ENCODE assay signal across 9 cellular contexts in the genomic region with DNA sequence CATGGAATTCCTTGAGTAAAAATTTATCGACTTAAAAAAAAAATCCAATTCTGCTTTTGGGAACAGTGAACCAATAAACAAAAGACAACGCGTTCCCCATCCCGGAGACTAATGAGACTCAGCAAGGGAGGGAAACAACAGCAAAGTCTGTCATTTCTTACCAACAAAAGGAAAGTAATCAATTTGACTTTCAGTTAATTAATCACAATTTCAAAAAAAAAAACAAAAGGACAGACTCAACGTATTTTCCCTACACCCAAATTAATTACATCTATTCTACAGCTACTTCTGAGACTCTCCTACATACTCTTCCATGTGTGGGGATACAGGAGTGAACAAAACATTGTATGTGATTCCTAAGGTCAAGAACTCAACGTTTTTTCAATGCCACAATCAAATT. TPM values are rescaled to one million over a fixed set of nuclear protein-coding genes. Genes with fewer than 3 reads are reported as not detected.
DNase-seq lines count a peak whose midpoint lies in the region; ATAC-seq, FAIRE-seq and TF ChIP-seq lines count a peak whose summit lies in the region.
"Had no signal": no experiment of that assay in that cellular context is flagged by ENCODE, and none has a peak within 500 bp of the region (broad histone marks: within the 10 kb centered on the region; RNA-seq: fewer than 3 reads in every experiment).

No MANE protein-coding gene starts in this region.

- WGBS in adrenal gland, 4 donors: 25 to 31% (median 27%) methylated on average over 6 of the region's 6 CpGs
- 37 to 38% methylated on average over 6 of the region's 6 CpGs for WGBS in lower leg skin, 2 donors

- no peak overlapping the region for H3K27ac Mint-ChIP-seq in activated naive CD4-positive, alpha-beta T cell treated with anti-CD3 and anti-CD28 coated beads, Interleukin-2, amount 50 U/mL, for 24 hours

- peak overlapping the region in 3 of 4 donors; percentile 76 to 93 (median 84) for H3K4me3 ChIP-seq in adrenal gland
- H3K4me3 ChIP-seq in left lung: peak overlapping the region; percentile 70 to 84
- H3K4me3 ChIP-seq in tibial artery: peak overlapping the region; percentile 71 to 73
- no peak overlapping the region for H3K4me3 ChIP-seq in lower leg skin (ENCODE audit: low read depth, poor library complexity, severe bottlenecking)

- TF ChIP-seq CTCF in adrenal gland (IDR thresholded peaks at IDR 0.05) (no peak), left lung (IDR thresholded peaks at IDR 0.05) (no peak), tibial artery (IDR thresholded peaks at IDR 0.05) (no peak), lower leg skin (IDR thresholded peaks at IDR 0.05) (no peak)

- H3K4me3 Mint-ChIP-seq in activated naive CD4-positive, alpha-beta T cell treated with anti-CD3 and anti-CD28 coated beads, Interleukin-2, amount 50 U/mL, for 24 hours: peak overlapping the region; percentile 94

- TF ChIP-seq POLR2A in adrenal gland (IDR thresholded peaks at IDR 0.05) (no peak), H54 (IDR thresholded peaks at IDR 0.05; ENCODE audit: low read depth, low read length) (no peak), lower leg skin (IDR thresholded peaks at IDR 0.05) (no peak)

- H3K27ac ChIP-seq in adrenal gland: peak overlapping the region; percentile 79 to 98 (median 97)
- peak overlapping the region; percentile 14 to 17 for H3K27ac ChIP-seq in left lung
- peak overlapping the region; percentile 85 to 94 for H3K27ac ChIP-seq in tibial artery

- peaks cover 41 to 62% of the 10 kb centered on the region in 2 donors for H3K4me1 ChIP-seq in adrenal gland (replicated peaks in 1 of 2)
- peaks cover 15 to 65% of the 10 kb centered on the region in 2 donors for H3K4me1 ChIP-seq in left lung
- peaks cover 0 to 51% (median 20%) of the 10 kb centered on the region in 4 donors for H3K4me1 ChIP-seq in tibial artery

- H3K36me3 ChIP-seq in adrenal gland (replicated peaks in 1 of 2) (no peaks in the 10 kb centered on the region), left lung (no peaks in the 10 kb centered on the region), tibial artery (no peaks in the 10 kb centered on the region)

- H3K9me3 ChIP-seq in adrenal gland (replicated peaks in 1 of 3): no peaks in the 10 kb centered on the region
- no peaks in the 10 kb centered on the region for H3K9me3 ChIP-seq in left lung
- no peaks in the 10 kb centered on the region for H3K9me3 ChIP-seq in tibial artery

- peaks cover 49% of the 10 kb centered on the region for H3K4me1 Mint-ChIP-seq in activated naive CD4-positive, alpha-beta T cell treated with anti-CD3 and anti-CD28 coated beads, Interleukin-2, amount 50 U/mL, for 24 hours

- FAIRE-seq in H54 (lab: Jason Lieb, UNC): no peak
- FAIRE-seq: RCC 7860 had no signal

- peaks cover 2% of the 10 kb centered on the region for H3K36me3 Mint-ChIP-seq in activated naive CD4-positive, alpha-beta T cell treated with anti-CD3 and anti-CD28 coated beads, Interleukin-2, amount 50 U/mL, for 24 hours

- DNase-seq in activated naive CD4-positive, alpha-beta T cell (lab: John Stamatoyannopoulos, UW): no peak
- no peak for DNase-seq in adrenal gland
- DNase-seq in left lung: no peak
- no peak for DNase-seq in tibial artery
- no peak for DNase-seq in H54 (ENCODE audit: insufficient read length, low spot score)
- no peak for DNase-seq in lower leg skin (ENCODE audit: low spot score in 2 of 2)

- intact Hi-C loops in adrenal gland (cut with DNase I): loop anchor here in 1 of 2 donors (10.0 kb wide), 1 partner anchor 60 kb away; no protein-coding TSS in a partner anchor
- intact Hi-C loops in left lung (cut with DNase I): no loop called here
- intact Hi-C loops in tibial artery (cut with DNase I; ENCODE audit: low total_unique reads): no loop called here
- intact Hi-C loops in lower leg skin (cut with DNase I; ENCODE audit: low total_unique reads): no loop called here

- ATAC-seq in left lung (no peak), GM21367 (IDR thresholded peaks at IDR 0.05; ENCODE audit: unreplicated experiment) (no peak)

- H3K9me3 Mint-ChIP-seq in activated naive CD4-positive, alpha-beta T cell treated with anti-CD3 and anti-CD28 coated beads, Interleukin-2, amount 50 U/mL, for 24 hours: no peaks in the 10 kb centered on the region

- H3K27me3 ChIP-seq in adrenal gland: no peaks in the 10 kb centered on the region
- H3K27me3 ChIP-seq in left lung: no peaks in the 10 kb centered on the region
- H3K27me3 ChIP-seq in tibial artery: no peaks in the 10 kb centered on the region

- H3K27me3 Mint-ChIP-seq in activated naive CD4-positive, alpha-beta T cell treated with anti-CD3 and anti-CD28 coated beads, Interleukin-2, amount 50 U/mL, for 24 hours: no peaks in the 10 kb centered on the region

RNA-seq across cellular contexts. Expression of a gene that starts 1.9 kb away (rescaled TPM):
- total RNA-seq in adrenal gland (1,000 to 10,000 TPM in 1 of 8 donors, 100 to 1,000 TPM in 7; 229 to 1,153 (median 673) TPM), left lung (100 to 1,000 TPM; 140 to 152 TPM), lower leg skin (10 to 100 TPM; 26.5 to 42.3 (median 32.6) TPM)
- 100 to 1,000 TPM in 2 of 3 donors, 10 to 100 TPM in 1; 82.4 to 581 (median 196) TPM for polyA plus RNA-seq in adrenal gland

Comparison
In these comparisons a context has a peak if more than half of its experiments do, and no peak if none do; other contexts are left out.
1. H3K27ac ChIP-seq: peak in every context shown above with its lines; median percentile 97 in adrenal gland; 90 in tibial artery; 16 in left lung.